6 cellular contexts compared by ENCODE assay signal in the genomic region with DNA sequence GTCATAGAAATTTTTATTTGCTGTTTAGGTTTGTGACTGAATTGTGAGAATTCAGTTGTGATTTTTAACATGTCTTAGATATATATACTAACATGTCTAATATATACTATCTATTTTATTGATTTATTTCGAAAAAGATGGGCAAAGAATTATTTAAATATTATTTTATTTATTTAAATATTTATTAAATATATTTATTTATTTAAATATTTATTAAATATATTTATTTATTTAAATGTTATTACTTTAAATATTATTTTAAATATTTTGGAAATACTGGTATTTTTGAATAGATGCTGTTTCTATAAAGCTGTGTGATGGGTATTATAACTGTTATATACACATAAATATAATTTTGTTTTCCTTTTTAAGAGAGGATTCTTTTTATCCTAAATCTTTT. TPM values are rescaled to one million over a fixed set of nuclear protein-coding genes. Genes with fewer than 3 reads are reported as not detected.
"Had no signal": no experiment of that assay in that cellular context is flagged by ENCODE, and none has a peak within 500 bp of the region (broad histone marks: within the 10 kb centered on the region; RNA-seq: fewer than 3 reads in every experiment).

No MANE protein-coding gene starts in this region.

RNA-seq across cellular contexts. Expression of gene SPDYE3, which starts 14.1 kb away (rescaled TPM):
- total RNA-seq: GM23248, H4, H7, HT-29, IMR-90, K562 had no signal

RNA-seq across cellular contexts. Expression of gene PILRA, which starts 51.6 kb away (rescaled TPM):
- total RNA-seq: GM23248, IMR-90 had no signal
